Comparison of ENCODE assay signal across 9 cellular contexts in genomic region chr17:50130778-50131317, GRCh38. TPM values are rescaled to one million over a fixed set of nuclear protein-coding genes. Genes with fewer than 3 reads are reported as not detected.
DNase-seq lines count a peak whose midpoint lies in the region; ATAC-seq and TF ChIP-seq lines count a peak whose summit lies in the region.
"Had no signal": no experiment of that assay in that cellular context is flagged by ENCODE, and none has a peak within 500 bp of the region (broad histone marks: within the 10 kb centered on the region; RNA-seq: fewer than 3 reads in every experiment).

No MANE protein-coding gene starts in this region.

- no peaks in the 10 kb centered on the region for H3K36me3 ChIP-seq in parathyroid adenoma (ENCODE audit: control insufficient read depth, insufficient read depth, low read length)

- H3K27me3 ChIP-seq in dorsolateral prefrontal cortex (no peaks in the 10 kb centered on the region), parathyroid adenoma (ENCODE audit: control insufficient read depth, insufficient read depth, low read length) (no peaks in the 10 kb centered on the region)

- H3K4me3 ChIP-seq in dorsolateral prefrontal cortex, result peak overlapping the region in 32 of 59 donors; percentile 53 to 76 (median 68)
- no peak overlapping the region for H3K4me3 ChIP-seq in parathyroid adenoma (ENCODE audit: low read depth, low read length)

- H3K4me1 ChIP-seq in parathyroid adenoma, result peaks cover 15% of the 10 kb centered on the region

- DNase-seq in NCI-H748 (lab: John Stamatoyannopoulos, UW; ENCODE audit: unreplicated experiment) (peak; percentile 59), NCI-H748 treated with DMSO at 0.1 percent for 48 hours (lab: John Stamatoyannopoulos, UW) (no peak), NCI-H2196 treated with DMSO at 0.1 percent for 48 hours (lab: John Stamatoyannopoulos, UW; ENCODE audit: unreplicated experiment) (peak; percentile 77), dorsolateral prefrontal cortex (peak in 1 of 10 donors; percentile 60), GDM1 (lab: John Stamatoyannopoulos, UW) (no peak), HUDEP-2 (lab: John Stamatoyannopoulos, UW; ENCODE audit: unreplicated experiment in 76 of 76) (no peak)

- H2AFZ ChIP-seq in parathyroid adenoma, result no peak overlapping the region

- H3K27ac ChIP-seq in dorsolateral prefrontal cortex (peak overlapping the region in 3 of 59 donors; percentile 13 to 82 (median 79)), parathyroid adenoma (no peak overlapping the region)

- intact Hi-C loops in dorsolateral prefrontal cortex (cut with DNase I), result no loop called here

- no peak for TF ChIP-seq CTCF in dorsolateral prefrontal cortex (IDR thresholded peaks at IDR 0.05 in 54 of 56, conservative IDR thresholded peaks at IDR 0.05 in 2 of 56; ENCODE audit: low read depth in 1 of 56, partially characterized antibody in 56 of 56)
- no peak for TF ChIP-seq CTCF in parathyroid adenoma (IDR thresholded peaks at IDR 0.05)

- H3K4me2 ChIP-seq in parathyroid adenoma (ENCODE audit: low read length), result peak overlapping the region; percentile 42

- no peaks in the 10 kb centered on the region for H3K79me2 ChIP-seq in parathyroid adenoma

- no peaks in the 10 kb centered on the region for H3K9me3 ChIP-seq in parathyroid adenoma (ENCODE audit: control insufficient read depth, low read length)

- no peak overlapping the region for H3K9ac ChIP-seq in parathyroid adenoma

- ATAC-seq in HG03175 (IDR thresholded peaks at IDR 0.05; ENCODE audit: unreplicated experiment), result no peak

RNA-seq across cellular contexts. Expression of gene SAMD14, which starts 0.9 kb away (rescaled TPM):
- 100 to 1,000 TPM in 2 of 120 experiments, 10 to 100 TPM in 118; 17.9 to 122 (median 58.2) TPM for total RNA-seq in dorsolateral prefrontal cortex

RNA-seq across cellular contexts. Expression of gene PPP1R9B, which starts 19.6 kb away (rescaled TPM):
- 100 to 1,000 TPM in 118 of 120 experiments, 10 to 100 TPM in 2; 74.6 to 225 (median 160) TPM for total RNA-seq in dorsolateral prefrontal cortex

RNA-seq across cellular contexts. Expression of gene SGCA, which starts 35.0 kb away (rescaled TPM):
- total RNA-seq in dorsolateral prefrontal cortex, result 1 to 10 TPM in 57 of 120 experiments, under 1 TPM in 26, not detected in 37; 0.37 to 7.6 (median 1.3) TPM
- total RNA-seq: renal cortical epithelial cell had no signal

RNA-seq across cellular contexts. Expression of gene PDK2, which starts 35.7 kb away (rescaled TPM):
- total RNA-seq in dorsolateral prefrontal cortex, result 100 to 1,000 TPM in 115 of 120 experiments, 10 to 100 TPM in 5; 87.1 to 176 (median 131) TPM

Comparison
In these comparisons a context has a peak if more than half of its experiments do, and no peak if none do; other contexts are left out.
1. DNase-seq: peak in NCI-H748 (single experiment) and NCI-H2196 treated with DMSO at 0.1 percent for 48 hours (single experiment); none in NCI-H748 treated with DMSO at 0.1 percent for 48 hours (single experiment), GDM1 (single experiment) and HUDEP-2 (0 of 76).